Comparison of ENCODE assay signal across 25 cellular contexts in the genomic region with DNA sequence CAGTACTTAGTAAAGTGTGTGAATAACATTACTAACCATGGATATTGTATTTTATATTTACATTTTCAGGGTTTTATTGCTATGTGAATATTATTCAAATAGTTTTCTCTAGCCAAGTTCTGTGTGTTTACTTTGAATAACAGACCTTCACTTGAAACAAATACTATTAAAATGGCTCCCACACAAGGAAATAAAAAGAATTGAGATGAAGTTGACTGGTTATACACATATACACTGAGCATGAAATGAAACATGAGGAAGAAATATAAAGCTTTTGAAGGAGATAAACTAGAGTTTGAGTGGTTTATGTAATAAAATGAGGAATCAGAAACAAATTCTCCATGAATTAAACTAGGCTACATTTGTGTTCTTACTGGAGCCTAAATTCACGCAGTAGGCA.
DNase-seq lines count a peak whose midpoint lies in the region; ATAC-seq, FAIRE-seq and TF ChIP-seq lines count a peak whose summit lies in the region.
"Had no signal": no experiment of that assay in that cellular context is flagged by ENCODE, and none has a peak within 500 bp of the region (broad histone marks: within the 10 kb centered on the region; RNA-seq: fewer than 3 reads in every experiment).

No MANE protein-coding gene starts in this region.

- no peaks in the 10 kb centered on the region for H3K9me2 ChIP-seq in PC-3 (replicated peaks; ENCODE audit: low read length)

- CTCF ChIA-PET in PC-3 (lab: Charles Lee): no interaction called here

- ATAC-seq in PC-3: peak; percentile 90
- no peak for ATAC-seq in HG02759 (IDR thresholded peaks at IDR 0.05; ENCODE audit: unreplicated experiment)
- ATAC-seq: GM12878 had no signal

- no peak overlapping the region for H2AFZ ChIP-seq in PC-3 (ENCODE audit: low read length)

- H3F3A ChIP-seq in PC-3 (ENCODE audit: low read length, unreplicated experiment): no peaks in the 10 kb centered on the region

- no peak overlapping the region for H3K4me3 ChIP-seq in PC-3 (ENCODE audit: low read length)
- H3K4me3 ChIP-seq in small intestine (ENCODE audit: low read depth in 1 of 2, low read length in 2 of 2): no peak overlapping the region
- H3K4me3 ChIP-seq: BLaER1, GM12878 had no signal

- H3K27ac ChIP-seq in PC-3 (ENCODE audit: low read length) (no peak overlapping the region), small intestine (ENCODE audit: low read depth in 1 of 2, low read length in 1 of 2) (no peak overlapping the region), caudate nucleus (ENCODE audit: low read depth, low read length) (no peak overlapping the region)
- H3K27ac ChIP-seq: BLaER1 had no signal

- no peaks in the 10 kb centered on the region for H3K27me3 ChIP-seq in PC-3 (ENCODE audit: low read length)
- no peaks in the 10 kb centered on the region for H3K27me3 ChIP-seq in small intestine (ENCODE audit: control insufficient read depth in 2 of 2, insufficient read depth in 2 of 2, low read length in 2 of 2)
- H3K27me3 ChIP-seq: BE2C, BLaER1 had no signal

- no peak overlapping the region for H3K4me2 ChIP-seq in PC-3 (ENCODE audit: low read length)
- H3K4me2 ChIP-seq: BLaER1 had no signal

- H3K4me1 ChIP-seq in PC-3 (ENCODE audit: insufficient read depth, low read length): no peaks in the 10 kb centered on the region
- no peaks in the 10 kb centered on the region for H3K4me1 ChIP-seq in small intestine (ENCODE audit: control insufficient read depth in 2 of 2, insufficient read depth in 1 of 2, low read depth in 1 of 2, low read length in 1 of 2)
- H3K4me1 ChIP-seq: BE2C, BLaER1 had no signal

- BruUV-seq in PC-3 (replicated peaks; lab: Mats Ljungman, UMichigan): no TSS peak

- no peaks in the 10 kb centered on the region for H3K79me2 ChIP-seq in PC-3 (ENCODE audit: low read length)

- peak; percentile 10 for FAIRE-seq in small intestine (lab: Jason Lieb, UNC)
- FAIRE-seq: A204.1, GM12878, GM12892, GM18507 had no signal

- H3K9ac ChIP-seq in PC-3 (ENCODE audit: low read length): no peak overlapping the region
- H3K9ac ChIP-seq: BLaER1 had no signal

- POLR2A ChIA-PET in PC-3 (lab: Charles Lee; ENCODE audit: unreplicated experiment): interaction anchor here (0.6 kb wide), 1 partner anchor 384 kb away, joined by 4 read pairs; no protein-coding TSS in a partner anchor

- DNase-seq in NCI-H526 (lab: John Stamatoyannopoulos, UW) (peak; percentile 68 to 73), PC-3 (no peak), small intestine (no peak), head of caudate nucleus (no peak), caudate nucleus (lab: John Stamatoyannopoulos, UW) (no peak)
- DNase-seq: 8988T; ACHN; BE2C; C1 segment of cervical spinal cord; CD4-positive, alpha-beta memory T cell; CD4-positive, CD25-positive, alpha-beta regulatory T cell; CD8-positive, alpha-beta memory T cell; COR-L47; DMS 273 treated with DMSO at 0.1 percent for 48 hours; DMS153; DMS53; DMS79; DND-41; GDM1 had no signal

- H4K20me1 ChIP-seq in PC-3 (ENCODE audit: low read length): no peaks in the 10 kb centered on the region
- H4K20me1 ChIP-seq: BLaER1 had no signal

- H3K9me3 ChIP-seq in PC-3 (ENCODE audit: low read length): no peaks in the 10 kb centered on the region
- H3K9me3 ChIP-seq in small intestine (ENCODE audit: control insufficient read depth, low read depth): no peaks in the 10 kb centered on the region
- H3K9me3 ChIP-seq: BE2C, BLaER1 had no signal

- no peak for TF ChIP-seq CTCF in PC-3 (conservative IDR thresholded peaks at IDR 0.05; ENCODE audit: low read depth, low read length)

- 75 to 94% (median 92%) methylated on average over 1 of the region's 1 CpG for WGBS in small intestine, 3 donors

- intact Hi-C loops in PC-3 (cut with micrococcal nuclease) (no loop called here), head of caudate nucleus (cut with DNase I) (no loop called here)

- H3K36me3 ChIP-seq in PC-3 (ENCODE audit: low read depth, low read length): no peaks in the 10 kb centered on the region
- no peaks in the 10 kb centered on the region for H3K36me3 ChIP-seq in small intestine (ENCODE audit: control insufficient read depth in 2 of 2, insufficient read depth in 2 of 2, low read length in 2 of 2)
- H3K36me3 ChIP-seq: BE2C, BLaER1 had no signal

Comparison
In these comparisons a context has a peak if more than half of its experiments do, and no peak if none do; other contexts are left out.
1. DNase-seq: peak in NCI-H526 (2 of 2); none in PC-3 (single experiment), small intestine (single experiment), head of caudate nucleus (0 of 42) and caudate nucleus (0 of 61).